Comparison of ENCODE assay signal across 19 cellular contexts in genomic region chr5:173718469-173718868, GRCh38.
"Had no signal": no experiment of that assay in that cellular context is flagged by ENCODE, and none has a peak within 500 bp of the region (broad histone marks: within the 10 kb centered on the region; RNA-seq: fewer than 3 reads in every experiment).

No MANE protein-coding gene starts in this region.

- H3K4me3 ChIP-seq: esophagus squamous epithelium, mucosa of descending colon, pancreas, spleen, testis had no signal

- DNase-seq: activated CD4-positive, alpha-beta T cell treated with anti-CD3 and anti-CD28 coated beads, Interleukin-2, amount 50 U/mL, for 4 hours; activated effector memory CD4-positive, alpha-beta T cell treated with anti-CD3 and anti-CD28 coated beads, Interleukin-2, amount 50 U/mL, for 16 hours; activated naive CD4-positive, alpha-beta T cell treated with anti-CD3 and anti-CD28 coated beads, Interleukin-2, amount 50 U/mL, for 16 hours; activated T-cell treated with anti-CD3 and anti-CD28 coated beads, Interleukin-2, amount 50 U/mL, for 72 hours; cortex of kidney; effector CD4-positive, alpha-beta T cell; esophagus squamous epithelium; immature natural killer cell; kidney glomerular epithelial cell; left ventricle myocardium superior; mucosa of descending colon; naive B cell; pancreas; spleen; stimulated activated CD4-positive, alpha-beta T cell treated with anti-CD3 and anti-CD28 coated beads, Interleukin-4, amount 100 ng/mL, for 4 hours; testis had no signal

- FAIRE-seq: pancreas had no signal

- H3K27me3 Mint-ChIP-seq: stimulated activated memory B cell treated with anti-CD40 and anti-IgM and Interleukin-4, amounts not matched to agents 10 μg/mL and 1 μg/mL and 100 μg/mL, for 72 hours had no signal

- H3K36me3 ChIP-seq: esophagus squamous epithelium, pancreas, spleen had no signal

- ATAC-seq: activated T-cell treated with anti-CD3 and anti-CD28 coated beads, Interleukin-2, amount 50 U/mL, for 72 hours; mucosa of descending colon; stimulated activated memory B cell treated with anti-CD40 and anti-IgM and Interleukin-4, amounts not matched to agents 10 μg/mL and 1 μg/mL and 100 μg/mL, for 72 hours had no signal

- H3K36me3 Mint-ChIP-seq: immature natural killer cell; memory B cell; naive B cell; stimulated activated memory B cell treated with anti-CD40 and anti-IgM and Interleukin-4, amounts not matched to agents 10 μg/mL and 1 μg/mL and 100 μg/mL, for 72 hours had no signal

- H3K4me1 ChIP-seq: testis had no signal

- H3K27ac ChIP-seq: esophagus squamous epithelium, pancreas, testis had no signal

- H3K9me3 Mint-ChIP-seq: activated T-cell treated with anti-CD3 and anti-CD28 coated beads, Interleukin-2, amount 50 U/mL, for 72 hours; immature natural killer cell; memory B cell; naive B cell; stimulated activated memory B cell treated with anti-CD40 and anti-IgM and Interleukin-4, amounts not matched to agents 10 μg/mL and 1 μg/mL and 100 μg/mL, for 72 hours; T-helper 1 cell treated with Interleukin-12 subunit alpha and Interleukin-12 subunit beta and Interleukin-4 antibody, amounts not matched to agents 30 μg/mL and 1 μg/mL, for 36 hours had no signal

- H3K9me3 ChIP-seq: esophagus squamous epithelium, mucosa of descending colon, pancreas, spleen, testis had no signal

- H3K4me1 Mint-ChIP-seq: immature natural killer cell had no signal

- H3K27ac Mint-ChIP-seq: activated T-cell treated with anti-CD3 and anti-CD28 coated beads, Interleukin-2, amount 50 U/mL, for 72 hours; immature natural killer cell; memory B cell; stimulated activated memory B cell treated with anti-CD40 and anti-IgM and Interleukin-4, amounts not matched to agents 10 μg/mL and 1 μg/mL and 100 μg/mL, for 72 hours; T-helper 1 cell treated with Interleukin-12 subunit alpha and Interleukin-12 subunit beta and Interleukin-4 antibody, amounts not matched to agents 30 μg/mL and 1 μg/mL, for 36 hours had no signal

- H3K4me3 Mint-ChIP-seq: activated T-cell treated with anti-CD3 and anti-CD28 coated beads, Interleukin-2, amount 50 U/mL, for 72 hours; immature natural killer cell; memory B cell; naive B cell; stimulated activated memory B cell treated with anti-CD40 and anti-IgM and Interleukin-4, amounts not matched to agents 10 μg/mL and 1 μg/mL and 100 μg/mL, for 72 hours; T-helper 1 cell treated with Interleukin-12 subunit alpha and Interleukin-12 subunit beta and Interleukin-4 antibody, amounts not matched to agents 30 μg/mL and 1 μg/mL, for 36 hours had no signal

- H3K27me3 ChIP-seq: pancreas, spleen, testis had no signal
